ENCODE assay signal across 16 cellular contexts in the genomic region with DNA sequence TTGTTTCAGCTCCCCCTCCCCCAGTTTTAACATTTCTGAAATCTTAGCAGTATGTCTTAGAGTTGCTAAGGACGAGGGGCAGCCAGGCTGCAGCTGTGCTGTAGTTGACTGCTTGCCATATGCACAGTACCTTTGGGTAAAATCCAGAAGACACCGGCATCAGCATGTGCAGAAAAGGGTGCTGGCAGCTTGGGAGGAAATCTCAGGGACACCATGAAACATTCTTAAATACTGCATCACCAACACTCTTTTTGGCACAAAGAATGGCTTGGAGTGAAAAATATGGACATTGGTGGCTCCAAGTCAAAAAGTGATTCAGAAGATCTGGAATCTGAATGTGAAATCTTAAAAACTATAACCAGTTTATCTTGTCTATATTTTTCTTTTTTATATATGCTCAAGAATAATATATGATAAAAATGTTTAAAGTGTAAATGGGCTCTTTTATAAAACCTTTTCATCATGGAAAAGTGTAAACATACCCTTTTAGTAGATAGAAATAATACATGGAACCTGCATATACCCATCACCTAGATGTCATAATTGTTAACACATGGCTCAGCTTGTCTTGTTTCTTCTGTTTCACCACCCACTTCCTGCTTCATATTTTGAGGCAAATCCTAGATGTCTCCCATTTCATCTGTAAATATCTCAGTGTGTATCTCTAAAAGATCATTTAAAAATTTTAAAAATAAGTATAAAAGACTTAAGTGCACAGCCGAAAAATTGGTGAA. TPM values are rescaled to one million over a fixed set of nuclear protein-coding genes. Genes with fewer than 3 reads are reported as not detected.
DNase-seq lines count a peak whose midpoint lies in the region; ATAC-seq, FAIRE-seq and TF ChIP-seq lines count a peak whose summit lies in the region.
"Had no signal": no experiment of that assay in that cellular context is flagged by ENCODE, and none has a peak within 500 bp of the region (broad histone marks: within the 10 kb centered on the region; RNA-seq: fewer than 3 reads in every experiment).

No MANE protein-coding gene starts in this region.

- CTCF ChIA-PET in AG04450 (lab: Charles Lee): interaction anchor here (1.2 to 2.2 kb wide), 5 partner anchors 15 to 152 kb away, joined by 3 to 27 read pairs (median 9); no protein-coding TSS in a partner anchor

- H3K27me3 ChIP-seq in AG04450 (ENCODE audit: control insufficient read depth, insufficient read depth, low read length) (no peaks in the 10 kb centered on the region), keratinocyte (ENCODE audit: control insufficient read depth, extremely low read depth, insufficient read depth, low read length) (no peaks in the 10 kb centered on the region)
- H3K27me3 ChIP-seq: BLaER1 had no signal

- peaks cover 40% of the 10 kb centered on the region for H3K4me1 ChIP-seq in keratinocyte (ENCODE audit: control insufficient read depth, extremely low read depth, insufficient read depth, low read length)
- H3K4me1 ChIP-seq in kidney (ENCODE audit: control insufficient read depth in 1 of 2, insufficient read depth in 1 of 2, low read depth in 1 of 2, low read length in 2 of 2): no peaks in the 10 kb centered on the region

- intact Hi-C loops in kidney (cut with DNase I): no loop called here

- no peaks in the 10 kb centered on the region for H3K79me2 ChIP-seq in keratinocyte (ENCODE audit: control insufficient read depth, insufficient read depth, low read length)

- H3K27ac ChIP-seq in AG04450 (ENCODE audit: low read depth, low read length): no peak overlapping the region
- H3K27ac ChIP-seq in keratinocyte (ENCODE audit: control insufficient read depth, insufficient read depth, low read length): peak overlapping the region; percentile 97
- no peak overlapping the region for H3K27ac ChIP-seq in kidney (ENCODE audit: low read depth in 2 of 2, low read length in 2 of 2)
- H3K27ac ChIP-seq: BLaER1 had no signal

- no peak for ATAC-seq in HG02588 (IDR thresholded peaks at IDR 0.05; ENCODE audit: unreplicated experiment)
- ATAC-seq: Panc1 had no signal

- H4K20me1 ChIP-seq in keratinocyte (ENCODE audit: control insufficient read depth, extremely low read depth, insufficient read depth, low read length): no peaks in the 10 kb centered on the region
- H4K20me1 ChIP-seq: BLaER1 had no signal

- no peaks in the 10 kb centered on the region for H3K9me3 ChIP-seq in AG04450 (ENCODE audit: control insufficient read depth, insufficient read depth, low read length)
- no peaks in the 10 kb centered on the region for H3K9me3 ChIP-seq in keratinocyte (ENCODE audit: control insufficient read depth, low read depth, low read length)
- no peaks in the 10 kb centered on the region for H3K9me3 ChIP-seq in kidney (ENCODE audit: control insufficient read depth in 1 of 2, low read length in 2 of 2)
- H3K9me3 ChIP-seq: BLaER1 had no signal

- H3K4me3 ChIP-seq in AG04450 (ENCODE audit: low read depth, low read length) (no peak overlapping the region), cardiac fibroblast (replicated peaks in 1 of 2; ENCODE audit: low read depth in 2 of 2, low read length in 2 of 2) (no peak overlapping the region), keratinocyte (ENCODE audit: control insufficient read depth in 2 of 3, extremely low read depth in 1 of 3, insufficient read depth in 2 of 3, low read depth in 1 of 3, low read length in 3 of 3) (no peak overlapping the region), kidney (ENCODE audit: low read length in 2 of 2) (no peak overlapping the region)
- H3K4me3 ChIP-seq: BLaER1 had no signal

- H3K36me3 ChIP-seq in keratinocyte (ENCODE audit: control insufficient read depth in 2 of 2, extremely low read depth in 1 of 2, insufficient read depth in 2 of 2, low read length in 2 of 2): peaks cover 3 to 18% of the 10 kb centered on the region in 2 experiments
- H3K36me3 ChIP-seq in kidney (ENCODE audit: control insufficient read depth in 1 of 2, insufficient read depth in 2 of 2, low read length in 2 of 2): peaks cover 12 to 32% of the 10 kb centered on the region in 2 donors
- H3K36me3 ChIP-seq: BLaER1 had no signal

- H2AFZ ChIP-seq in keratinocyte (ENCODE audit: control insufficient read depth, low read length): no peak overlapping the region

- H3K9me1 ChIP-seq in keratinocyte (ENCODE audit: control insufficient read depth, extremely low read depth, insufficient read depth, low read length): no peaks in the 10 kb centered on the region

- peak; percentile 86 for FAIRE-seq in keratinocyte (lab: Jason Lieb, UNC)
- FAIRE-seq in kidney (lab: Jason Lieb, UNC): no peak
- FAIRE-seq: islet of Langerhans had no signal

- H3K9ac ChIP-seq in keratinocyte (ENCODE audit: control insufficient read depth, extremely low read depth, insufficient read depth, low read length) (peak overlapping the region; percentile 61), kidney (ENCODE audit: low read length in 2 of 2) (no peak overlapping the region)
- H3K9ac ChIP-seq: BLaER1 had no signal

- dilution Hi-C loops in keratinocyte (cut with MboI; ENCODE audit: extremely low pct_ligation_motif_present, low sequenced_read_pairs): no loop called here

- no peak for TF ChIP-seq CTCF in AG04450 (IDR thresholded peaks at IDR 0.05; ENCODE audit: low read depth, low read length)
- no peak for TF ChIP-seq CTCF in cardiac fibroblast (IDR thresholded peaks at IDR 0.05; ENCODE audit: low read depth, low read length)
- no peak for TF ChIP-seq CTCF in keratinocyte (optimal IDR thresholded peaks at IDR 0.05 in 1 of 3, IDR thresholded peaks at IDR 0.05 in 1 of 3, conservative IDR thresholded peaks at IDR 0.05 in 1 of 3; ENCODE audit: extremely low read depth in 1 of 3, insufficient read depth in 2 of 3, low read length in 3 of 3)
- TF ChIP-seq CTCF in kidney (IDR thresholded peaks at IDR 0.05; ENCODE audit: borderline replicate concordance, extremely low read depth, insufficient read depth): no peak

- POLR2A ChIA-PET in AG04450 (lab: Yijun Ruan, JAX): interaction anchor here (1.7 kb wide), 1 partner anchor 46 kb away, joined by 6 read pairs; a partner anchor contains a TSS

- DNase-seq in AG04450 (ENCODE audit: low read depth, low spot score): peak; percentile 45
- peak; percentile 77 for DNase-seq in HCEC 1CT
- DNase-seq in cardiac fibroblast (ENCODE audit: low read depth in 2 of 2): peak; percentile 84 to 90
- peak; percentile 26 for DNase-seq in keratinocyte (ENCODE audit: low read depth, low spot score)
- DNase-seq in kidney: no peak
- DNase-seq in Kasumi-1 (lab: John Stamatoyannopoulos, UW): no peak
- DNase-seq in glomerular visceral epithelial cell (ENCODE audit: extremely low spot score): no peak
- DNase-seq: activated CD8-positive, alpha-beta memory T cell treated with anti-CD3 and anti-CD28 coated beads, Interleukin-2, amount 50 U/mL, for 48 hours; amygdala; stimulated activated CD4-positive, alpha-beta T cell treated with anti-CD3 and anti-CD28 coated beads, Interleukin-12 subunit alpha, Interleukin-12 subunit beta, amount 100 ng/mL, for 4 hours had no signal

- H3K4me2 ChIP-seq in keratinocyte (ENCODE audit: control insufficient read depth, extremely low read depth, insufficient read depth, low read depth, low read length): peak overlapping the region; percentile 52
- H3K4me2 ChIP-seq: BLaER1 had no signal

RNA-seq across cellular contexts. Expression of a gene that starts 34.4 kb away (rescaled TPM):
- polyA plus RNA-seq in AG04450 (2011; rRNA removed): not detected in 2 replicates
- not detected in 2 replicates for polyA minus RNA-seq in AG04450 (2011; rRNA and poly(A)+ RNA removed)
- 0.08 TPM in 1 of 3 replicates, not detected in the others for polyA plus RNA-seq in keratinocyte
- not detected for polyA plus RNA-seq in keratinocyte (2011; ENCODE audit: low read depth)
- polyA plus RNA-seq in keratinocyte (2011; cell fraction: cytosol; rRNA removed): not detected in 2 replicates
- polyA plus RNA-seq in keratinocyte (2011; cell fraction: nucleus; rRNA removed): not detected in 2 replicates
- polyA plus RNA-seq in keratinocyte (2012; ENCODE audit: low replicate concordance): not detected in 2 replicates
- 0.29 to 1.3 TPM (median 0.56 TPM) in 3 replicates for polyA minus RNA-seq in keratinocyte
- polyA minus RNA-seq in keratinocyte (2011; cell fraction: cytosol; rRNA and poly(A)+ RNA removed): not detected
- polyA minus RNA-seq in keratinocyte (2011; cell fraction: nucleus; rRNA and poly(A)+ RNA removed): not detected in 2 replicates
- not detected for total RNA-seq in kidney
- not detected for polyA plus RNA-seq in kidney (ENCODE audit: insufficient read depth, low read depth, low replicate concordance)
- total RNA-seq: epithelial cell of proximal tubule, neural crest cell had no signal

RNA-seq across cellular contexts. Expression of a gene that starts 41.3 kb away (rescaled TPM):
- polyA plus RNA-seq in AG04450 (2011; rRNA removed): 179 and 187 TPM in 2 replicates
- polyA minus RNA-seq in AG04450 (2011; rRNA and poly(A)+ RNA removed): 30.3 and 32.8 TPM in 2 replicates
- polyA plus RNA-seq in keratinocyte: 353 to 506 TPM (median 412 TPM) in 3 replicates
- polyA plus RNA-seq in keratinocyte (2011; ENCODE audit: low read depth): 77.7 TPM
- 332 and 372 TPM in 2 replicates for polyA plus RNA-seq in keratinocyte (2011; cell fraction: cytosol; rRNA removed)
- 463 and 555 TPM in 2 replicates for polyA plus RNA-seq in keratinocyte (2011; cell fraction: nucleus; rRNA removed)
- 189 and 262 TPM in 2 replicates for polyA plus RNA-seq in keratinocyte (2012; ENCODE audit: low replicate concordance)
- 106 to 221 TPM (median 187 TPM) in 3 replicates for polyA minus RNA-seq in keratinocyte
- 191 TPM for polyA minus RNA-seq in keratinocyte (2011; cell fraction: cytosol; rRNA and poly(A)+ RNA removed)
- 118 and 182 TPM in 2 replicates for polyA minus RNA-seq in keratinocyte (2011; cell fraction: nucleus; rRNA and poly(A)+ RNA removed)
- total RNA-seq in kidney: 86.0 TPM
- polyA plus RNA-seq in kidney (ENCODE audit: insufficient read depth, low read depth, low replicate concordance): 345 TPM

RNA-seq across cellular contexts. Expression of a gene that starts 45.5 kb away (rescaled TPM):
- polyA plus RNA-seq in AG04450 (2011; rRNA removed): 17.6 and 25.5 TPM in 2 replicates
- polyA minus RNA-seq in AG04450 (2011; rRNA and poly(A)+ RNA removed): 11.8 and 18.8 TPM in 2 replicates
- 52.8 to 66.7 TPM (median 55.8 TPM) in 3 replicates for polyA plus RNA-seq in keratinocyte
- polyA plus RNA-seq in keratinocyte (2011; ENCODE audit: low read depth): 39.8 TPM
- polyA plus RNA-seq in keratinocyte (2011; cell fraction: cytosol; rRNA removed): 46.8 and 78.7 TPM in 2 replicates
- 46.9 and 63.2 TPM in 2 replicates for polyA plus RNA-seq in keratinocyte (2011; cell fraction: nucleus; rRNA removed)
- polyA plus RNA-seq in keratinocyte (2012; ENCODE audit: low replicate concordance): 40.4 and 50.6 TPM in 2 replicates
- polyA minus RNA-seq in keratinocyte: 10.3 to 99.6 TPM (median 53.0 TPM) in 3 replicates
- 47.4 TPM for polyA minus RNA-seq in keratinocyte (2011; cell fraction: cytosol; rRNA and poly(A)+ RNA removed)
- polyA minus RNA-seq in keratinocyte (2011; cell fraction: nucleus; rRNA and poly(A)+ RNA removed): 28.8 and 63.1 TPM in 2 replicates
- total RNA-seq in kidney: 168 TPM
- polyA plus RNA-seq in kidney (ENCODE audit: insufficient read depth, low read depth, low replicate concordance): 19.5 TPM

Comparison
In these comparisons a context has a peak if more than half of its experiments do, and no peak if none do; other contexts are left out.
1. DNase-seq: peak in AG04450 (single experiment), HCEC 1CT (single experiment), cardiac fibroblast (2 of 2) and keratinocyte (single experiment); none in kidney (single experiment), Kasumi-1 (0 of 2) and glomerular visceral epithelial cell (single experiment).